ENCODE assay signal across 17 cellular contexts in the genomic region with DNA sequence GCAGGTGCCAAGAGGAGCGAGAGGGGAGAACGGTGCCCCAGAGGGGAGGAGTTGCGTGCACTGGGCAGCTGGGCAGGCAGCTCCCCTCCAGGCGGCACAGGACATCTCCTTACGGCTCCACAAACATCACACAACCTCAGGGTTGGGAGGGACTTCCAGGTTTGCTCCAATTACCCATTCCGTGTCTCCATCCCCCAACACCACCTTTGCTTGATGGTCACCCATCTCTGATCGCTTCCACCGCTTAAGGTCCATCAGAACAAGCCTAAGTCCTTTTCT. TPM values are rescaled to one million over a fixed set of nuclear protein-coding genes. Genes with fewer than 3 reads are reported as not detected.
"Had no signal": no experiment of that assay in that cellular context is flagged by ENCODE, and none has a peak within 500 bp of the region (broad histone marks: within the 10 kb centered on the region; RNA-seq: fewer than 3 reads in every experiment).

No MANE protein-coding gene starts in this region.

- H3K4me3 ChIP-seq: dorsolateral prefrontal cortex, right atrium auricular region, suprapubic skin, thyroid gland, uterus had no signal

- H3K27ac ChIP-seq: right atrium auricular region, suprapubic skin, thyroid gland, uterus had no signal

- H3K9me3 ChIP-seq: right atrium auricular region, suprapubic skin, thyroid gland, uterus had no signal

- H3K4me1 ChIP-seq: right atrium auricular region, thyroid gland, uterus had no signal

- H3K36me3 ChIP-seq: right atrium auricular region, thyroid gland, uterus had no signal

- DNase-seq: cortex of kidney; effector CD8-positive, alpha-beta T cell; natural killer cell; stimulated activated CD4-positive, alpha-beta T cell treated with anti-CD3 and anti-CD28 coated beads, Interleukin-4, amount 100 ng/mL, for 1 hour; stimulated activated CD8-positive, alpha-beta memory T cell treated with anti-CD3 and anti-CD28 coated beads, Interleukin-4, amount 100 ng/mL, for 48 hours; stimulated activated naive CD8-positive, alpha-beta T cell treated with anti-CD3 and anti-CD28 coated beads, Interleukin-15, Interleukin-2, amounts not matched to agents 100 U/mL and 50 U/mL, for 24 hours; uterus had no signal

- FAIRE-seq: small intestine had no signal

- H3K27me3 ChIP-seq: dorsolateral prefrontal cortex, right atrium auricular region, suprapubic skin, thyroid gland, uterus had no signal

RNA-seq across cellular contexts. Expression of a gene that starts 14.5 kb away (rescaled TPM):
- total RNA-seq: kidney epithelial cell, mucosa of gallbladder, natural killer cell, neural crest cell, osteocyte, posterior vena cava, right atrium auricular region, thyroid gland had no signal
